Comparison of ENCODE assay signal across 1 cellular context in genomic region chr19:9827325-9828238, GRCh38.
A peak's percentile ranks its signal among the peaks of the same experiment; 100 is the strongest.
TF ChIP-seq lines count a peak whose summit lies in the region.

Gene UBL5, plus strand, starts transcription at chr19:9827918. Its CDS starts 420 bp downstream, at chr19:9828338.

TF ChIP-seq in GM12878, 131 proteins besides CTCF, POLR2A, EP300 and RAD21 (continued from another document):
- TF ChIP-seq, protein P1, sequence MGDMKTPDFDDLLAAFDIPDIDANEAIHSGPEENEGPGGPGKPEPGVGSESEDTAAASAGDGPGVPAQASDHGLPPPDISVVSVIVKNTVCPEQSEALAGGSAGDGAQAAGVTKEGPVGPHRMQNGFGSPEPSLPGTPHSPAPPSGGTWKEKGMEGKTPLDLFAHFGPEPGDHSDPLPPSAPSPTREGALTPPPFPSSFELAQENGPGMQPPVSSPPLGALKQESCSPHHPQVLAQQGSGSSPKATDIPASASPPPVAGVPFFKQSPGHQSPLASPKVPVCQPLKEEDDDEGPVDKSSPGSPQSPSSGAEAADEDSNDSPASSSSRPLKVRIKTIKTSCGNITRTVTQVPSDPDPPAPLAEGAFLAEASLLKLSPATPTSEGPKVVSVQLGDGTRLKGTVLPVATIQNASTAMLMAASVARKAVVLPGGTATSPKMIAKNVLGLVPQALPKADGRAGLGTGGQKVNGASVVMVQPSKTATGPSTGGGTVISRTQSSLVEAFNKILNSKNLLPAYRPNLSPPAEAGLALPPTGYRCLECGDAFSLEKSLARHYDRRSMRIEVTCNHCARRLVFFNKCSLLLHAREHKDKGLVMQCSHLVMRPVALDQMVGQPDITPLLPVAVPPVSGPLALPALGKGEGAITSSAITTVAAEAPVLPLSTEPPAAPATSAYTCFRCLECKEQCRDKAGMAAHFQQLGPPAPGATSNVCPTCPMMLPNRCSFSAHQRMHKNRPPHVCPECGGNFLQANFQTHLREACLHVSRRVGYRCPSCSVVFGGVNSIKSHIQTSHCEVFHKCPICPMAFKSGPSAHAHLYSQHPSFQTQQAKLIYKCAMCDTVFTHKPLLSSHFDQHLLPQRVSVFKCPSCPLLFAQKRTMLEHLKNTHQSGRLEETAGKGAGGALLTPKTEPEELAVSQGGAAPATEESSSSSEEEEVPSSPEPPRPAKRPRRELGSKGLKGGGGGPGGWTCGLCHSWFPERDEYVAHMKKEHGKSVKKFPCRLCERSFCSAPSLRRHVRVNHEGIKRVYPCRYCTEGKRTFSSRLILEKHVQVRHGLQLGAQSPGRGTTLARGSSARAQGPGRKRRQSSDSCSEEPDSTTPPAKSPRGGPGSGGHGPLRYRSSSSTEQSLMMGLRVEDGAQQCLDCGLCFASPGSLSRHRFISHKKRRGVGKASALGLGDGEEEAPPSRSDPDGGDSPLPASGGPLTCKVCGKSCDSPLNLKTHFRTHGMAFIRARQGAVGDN (IDR thresholded peaks at IDR 0.05), result peak; percentile 42; the same call in 1 of the 2 replicates
- TF ChIP-seq, protein P2, sequence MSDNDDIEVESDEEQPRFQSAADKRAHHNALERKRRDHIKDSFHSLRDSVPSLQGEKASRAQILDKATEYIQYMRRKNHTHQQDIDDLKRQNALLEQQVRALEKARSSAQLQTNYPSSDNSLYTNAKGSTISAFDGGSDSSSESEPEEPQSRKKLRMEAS (IDR thresholded peaks at IDR 0.05; ENCODE audit: low read depth, low read length), result peak; percentile 84
- TF ChIP-seq SIX5 (IDR thresholded peaks at IDR 0.05; ENCODE audit: low read depth, low read length, severe bottlenecking) (peak; percentile 50), RCOR1 (conservative IDR thresholded peaks at IDR 0.05; ENCODE audit: low read depth, low read length) (0 out of 2 replicates have a peak, but pooled peaks have one; percentile 66), ESRRA (IDR thresholded peaks at IDR 0.05; ENCODE audit: low read length) (no peak), RUNX3 (IDR thresholded peaks at IDR 0.05; ENCODE audit: low read length) (peak; percentile 92), EGR1 (IDR thresholded peaks at IDR 0.05; ENCODE audit: borderline replicate concordance in 1 of 2, low read depth in 2 of 2, low read length in 2 of 2) (peak in 1 of 2 experiments; percentile 55; a peak in 1 of 3 replicates), SREBF2 (IDR thresholded peaks at IDR 0.05; ENCODE audit: low read length) (peak; percentile 40; the same call in 1 of the 2 replicates), FOXK2 (IDR thresholded peaks at IDR 0.05) (peak; percentile 77), IRF3 (IDR thresholded peaks at IDR 0.05) (no peak), TCF12 (IDR thresholded peaks at IDR 0.05; ENCODE audit: low read depth, low read length) (peak; percentile 56; the same call in 1 of the 2 replicates), SMARCA5 (IDR thresholded peaks at IDR 0.05) (no peak), SMAD1 (IDR thresholded peaks at IDR 0.05; ENCODE audit: low read depth, partially characterized antibody) (peak; percentile 81), NR2F1 (conservative IDR thresholded peaks at IDR 0.05) (peak; percentile 70), PAX5 (IDR thresholded peaks at IDR 0.05; ENCODE audit: borderline replicate concordance, low read depth, low read length) (peak; percentile 48), ETV6 (conservative IDR thresholded peaks at IDR 0.05 in 1 of 2, IDR thresholded peaks at IDR 0.05 in 1 of 2; ENCODE audit: borderline replicate concordance in 1 of 2, low read depth in 1 of 2) (peak in 1 of 2 experiments; percentile 35; a peak in 1 of 4 replicates)
- TF ChIP-seq, protein P3, sequence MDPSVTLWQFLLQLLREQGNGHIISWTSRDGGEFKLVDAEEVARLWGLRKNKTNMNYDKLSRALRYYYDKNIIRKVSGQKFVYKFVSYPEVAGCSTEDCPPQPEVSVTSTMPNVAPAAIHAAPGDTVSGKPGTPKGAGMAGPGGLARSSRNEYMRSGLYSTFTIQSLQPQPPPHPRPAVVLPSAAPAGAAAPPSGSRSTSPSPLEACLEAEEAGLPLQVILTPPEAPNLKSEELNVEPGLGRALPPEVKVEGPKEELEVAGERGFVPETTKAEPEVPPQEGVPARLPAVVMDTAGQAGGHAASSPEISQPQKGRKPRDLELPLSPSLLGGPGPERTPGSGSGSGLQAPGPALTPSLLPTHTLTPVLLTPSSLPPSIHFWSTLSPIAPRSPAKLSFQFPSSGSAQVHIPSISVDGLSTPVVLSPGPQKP (IDR thresholded peaks at IDR 0.05; ENCODE audit: low read depth, low read length), result peak; percentile 92
- TF ChIP-seq, protein P4, sequence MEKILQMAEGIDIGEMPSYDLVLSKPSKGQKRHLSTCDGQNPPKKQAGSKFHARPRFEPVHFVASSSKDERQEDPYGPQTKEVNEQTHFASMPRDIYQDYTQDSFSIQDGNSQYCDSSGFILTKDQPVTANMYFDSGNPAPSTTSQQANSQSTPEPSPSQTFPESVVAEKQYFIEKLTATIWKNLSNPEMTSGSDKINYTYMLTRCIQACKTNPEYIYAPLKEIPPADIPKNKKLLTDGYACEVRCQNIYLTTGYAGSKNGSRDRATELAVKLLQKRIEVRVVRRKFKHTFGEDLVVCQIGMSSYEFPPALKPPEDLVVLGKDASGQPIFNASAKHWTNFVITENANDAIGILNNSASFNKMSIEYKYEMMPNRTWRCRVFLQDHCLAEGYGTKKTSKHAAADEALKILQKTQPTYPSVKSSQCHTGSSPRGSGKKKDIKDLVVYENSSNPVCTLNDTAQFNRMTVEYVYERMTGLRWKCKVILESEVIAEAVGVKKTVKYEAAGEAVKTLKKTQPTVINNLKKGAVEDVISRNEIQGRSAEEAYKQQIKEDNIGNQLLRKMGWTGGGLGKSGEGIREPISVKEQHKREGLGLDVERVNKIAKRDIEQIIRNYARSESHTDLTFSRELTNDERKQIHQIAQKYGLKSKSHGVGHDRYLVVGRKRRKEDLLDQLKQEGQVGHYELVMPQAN (conservative IDR thresholded peaks at IDR 0.05), result peak; percentile 83
